Comparison of ENCODE assay signal across 8 cellular contexts in the genomic region with DNA sequence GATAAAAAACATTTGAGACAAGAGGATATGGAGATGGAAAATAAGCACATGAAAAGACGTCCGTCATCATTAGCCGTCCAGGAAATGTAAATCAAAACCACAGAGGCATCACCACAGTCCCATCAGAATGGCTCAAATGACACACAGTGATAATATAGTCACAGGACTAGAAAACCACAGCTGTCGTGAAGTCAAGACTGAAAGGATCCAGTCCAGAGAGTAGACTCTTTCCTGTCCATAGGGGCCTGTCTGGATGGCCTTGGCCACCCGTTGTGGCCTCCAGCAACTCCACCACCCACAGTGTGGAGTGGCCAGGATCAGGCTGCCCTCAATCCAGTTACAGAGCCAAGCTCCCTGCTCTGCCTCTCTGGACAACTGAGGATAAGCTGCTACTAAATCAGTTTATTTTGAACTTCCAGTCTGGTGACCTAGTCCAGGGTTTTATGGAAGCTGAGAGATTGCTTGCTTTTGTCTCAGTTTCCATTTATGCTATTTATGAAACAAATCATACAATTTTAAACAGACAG.
DNase-seq lines count a peak whose midpoint lies in the region; ATAC-seq and TF ChIP-seq lines count a peak whose summit lies in the region.

No MANE protein-coding gene starts in this region.

- no peak overlapping the region for H2AFZ ChIP-seq in fibroblast of lung (ENCODE audit: low read length)
- H2AFZ ChIP-seq in mammary epithelial cell (ENCODE audit: low read depth, low read length) = no peak overlapping the region

- H3K27me3 ChIP-seq in fibroblast of lung (ENCODE audit: control insufficient read depth, insufficient read depth, low read length) (no peaks in the 10 kb centered on the region), tibial artery (no peaks in the 10 kb centered on the region), mammary epithelial cell (ENCODE audit: insufficient read depth, low read length) (no peaks in the 10 kb centered on the region)

- CTCF ChIA-PET in mammary epithelial cell (lab: Charles Lee; ENCODE audit: low non-redundant PET) = no interaction called here

- dilution Hi-C loops in mammary epithelial cell (cut with HindIII; ENCODE audit: low sequenced_read_pairs) = no loop called here

- H4K20me1 ChIP-seq in fibroblast of lung (ENCODE audit: control insufficient read depth, extremely low read depth, insufficient read depth, low read length) (no peaks in the 10 kb centered on the region), mammary epithelial cell (ENCODE audit: insufficient read depth, low read length) (no peaks in the 10 kb centered on the region)

- intact Hi-C loops in tibial artery (cut with DNase I; ENCODE audit: low total_unique reads) = no loop called here
- intact Hi-C loops in mammary epithelial cell (cut with micrococcal nuclease) = loop anchor here (5.0 kb wide), 1 partner anchor 60 kb away; the partner anchor contains the start of gene RHOB

- ATAC-seq in GM18511 (IDR thresholded peaks at IDR 0.05; ENCODE audit: unreplicated experiment) (peak; percentile 97), GM21528 (IDR thresholded peaks at IDR 0.05; ENCODE audit: low FRiP score, unreplicated experiment) (peak; percentile 91), HG03575 (IDR thresholded peaks at IDR 0.05; ENCODE audit: extremely low read depth, insufficient number of reproducible peaks, low FRiP score, unreplicated experiment) (peak; percentile 77)

- in situ Hi-C loops in mammary epithelial cell (cut with MboI; ENCODE audit: low sequenced_read_pairs in 2 of 2) = no loop called here

- no peak overlapping the region for H3K27ac ChIP-seq in fibroblast of lung (ENCODE audit: insufficient read depth, low read length)
- H3K27ac ChIP-seq in tibial artery = no peak overlapping the region
- H3K27ac ChIP-seq in mammary epithelial cell (ENCODE audit: insufficient read depth, low read depth, low read length) = no peak overlapping the region

- TF ChIP-seq CTCF in fibroblast of lung (conservative IDR thresholded peaks at IDR 0.05 in 1 of 2, IDR thresholded peaks at IDR 0.05 in 1 of 2; ENCODE audit: low read depth in 1 of 2, low read length in 2 of 2) = no peak
- TF ChIP-seq CTCF in tibial artery (IDR thresholded peaks at IDR 0.05) = no peak
- TF ChIP-seq CTCF in mammary epithelial cell (conservative IDR thresholded peaks at IDR 0.05 in 1 of 2, IDR thresholded peaks at IDR 0.05 in 1 of 2; ENCODE audit: extremely low read depth in 1 of 2, insufficient read depth in 1 of 2, low read depth in 1 of 2, low read length in 2 of 2) = no peak

- H3K9me3 ChIP-seq in fibroblast of lung (ENCODE audit: control insufficient read depth, insufficient read depth, low read depth, low read length) (no peaks in the 10 kb centered on the region), tibial artery (no peaks in the 10 kb centered on the region), mammary epithelial cell (replicated peaks; ENCODE audit: insufficient read depth, low read length) (no peaks in the 10 kb centered on the region)

- H3K4me1 ChIP-seq in fibroblast of lung (ENCODE audit: control insufficient read depth, extremely low read depth, insufficient read depth, low read length) = peaks cover 7% of the 10 kb centered on the region
- peaks cover 0 to 9% (median 1%) of the 10 kb centered on the region in 4 donors for H3K4me1 ChIP-seq in tibial artery
- peaks cover 19% of the 10 kb centered on the region for H3K4me1 ChIP-seq in mammary epithelial cell (ENCODE audit: insufficient read depth, low read length)

- 73% methylated on average over 5 of the region's 5 CpGs for WGBS in mammary epithelial cell (ENCODE audit: low coverage, missing lambda C conversion rate)

- H3K36me3 ChIP-seq in fibroblast of lung (ENCODE audit: control insufficient read depth, insufficient read depth, low read length) (no peaks in the 10 kb centered on the region), tibial artery (no peaks in the 10 kb centered on the region), mammary epithelial cell (ENCODE audit: insufficient read depth, low read length) (no peaks in the 10 kb centered on the region)

- H3K79me2 ChIP-seq in fibroblast of lung (ENCODE audit: control insufficient read depth, insufficient read depth, low read length) (no peaks in the 10 kb centered on the region), mammary epithelial cell (ENCODE audit: insufficient read depth, low read length) (no peaks in the 10 kb centered on the region)

- no TSS peak for BruUV-seq in mammary epithelial cell (replicated peaks; lab: Mats Ljungman, UMichigan)

- no peak overlapping the region for H3K4me2 ChIP-seq in fibroblast of lung (ENCODE audit: extremely low read depth, insufficient read depth, low read length)
- no peak overlapping the region for H3K4me2 ChIP-seq in mammary epithelial cell (ENCODE audit: insufficient read depth, low read depth, low read length)

- H3K9ac ChIP-seq in fibroblast of lung (ENCODE audit: insufficient read depth, low read length) (no peak overlapping the region), mammary epithelial cell (ENCODE audit: insufficient read depth, low read length) (no peak overlapping the region)

- peak; percentile 35 to 58 for DNase-seq in fibroblast of lung (ENCODE audit: low read depth in 2 of 2)
- DNase-seq in COR-L47 (lab: John Stamatoyannopoulos, UW) = no peak
- no peak for DNase-seq in SIG-M5 (lab: John Stamatoyannopoulos, UW)
- DNase-seq in tibial artery = no peak
- no peak for DNase-seq in mammary epithelial cell

- H3K4me3 ChIP-seq in fibroblast of lung (replicated peaks in 1 of 4; ENCODE audit: control extremely low read depth in 1 of 4, insufficient read depth in 1 of 4, low read depth in 3 of 4, low read length in 4 of 4) (no peak overlapping the region), tibial artery (no peak overlapping the region), mammary epithelial cell (replicated peaks in 1 of 3; ENCODE audit: insufficient read depth in 1 of 3, low read depth in 2 of 3, low read length in 3 of 3) (no peak overlapping the region)

Comparison
In these comparisons a context has a peak if more than half of its experiments do, and no peak if none do; other contexts are left out.
1. DNase-seq: peak in fibroblast of lung (2 of 2); none in COR-L47 (single experiment), SIG-M5 (single experiment), tibial artery (0 of 2) and mammary epithelial cell (single experiment).
2. Peak in every context shown above with its lines, with median percentiles within 50 percentile points of each other: ATAC-seq.